ENCODE assay signal across 8 cellular contexts in the genomic region with DNA sequence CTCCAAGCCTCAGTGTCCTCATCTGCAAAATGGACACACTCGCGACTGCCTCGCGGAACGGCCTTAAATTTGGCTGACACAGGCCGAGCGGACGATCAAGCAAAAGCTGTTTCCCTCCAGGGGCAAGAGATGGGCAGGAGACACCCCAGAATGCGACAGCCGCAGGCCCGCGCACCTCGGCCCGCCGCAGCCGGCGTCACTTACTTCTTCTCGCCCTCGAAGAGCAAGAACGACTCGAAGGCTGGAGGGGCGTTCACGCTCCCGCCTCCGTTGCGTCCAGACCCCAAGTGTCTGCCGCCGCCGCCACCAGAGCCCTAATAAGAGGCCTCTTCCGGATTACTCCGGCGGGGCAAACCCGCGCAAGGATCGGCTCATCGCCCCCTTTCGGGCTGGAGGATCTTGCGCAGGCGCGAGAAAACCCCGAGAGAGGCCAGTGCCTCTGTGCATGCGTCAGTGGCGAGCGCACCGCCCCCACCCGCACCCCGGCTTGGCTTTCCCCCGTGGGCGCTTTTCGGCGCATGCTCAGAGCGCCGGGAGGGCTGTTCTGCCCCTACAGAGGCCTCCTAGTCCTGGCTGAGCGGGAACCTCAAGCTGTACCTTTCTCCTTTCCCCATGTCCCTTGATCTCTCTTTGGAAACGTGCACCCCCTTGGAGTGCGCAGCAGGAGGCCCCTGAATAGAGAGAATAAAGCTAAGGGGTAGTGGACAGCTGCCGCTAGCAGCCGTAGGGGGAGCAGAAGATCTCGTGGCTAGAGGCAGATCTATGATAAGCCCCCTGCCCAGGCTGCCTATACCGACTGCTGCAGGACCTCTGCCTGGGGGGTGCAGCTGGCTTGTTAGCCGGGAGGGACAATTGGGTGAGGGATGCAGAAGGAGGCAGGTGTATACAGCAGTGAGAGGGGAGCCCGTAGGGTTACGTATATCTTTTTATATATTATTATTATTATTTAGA. TPM values are rescaled to one million over a fixed set of nuclear protein-coding genes. Genes with fewer than 3 reads are reported as not detected.
DNase-seq lines count a peak whose midpoint lies in the region; ATAC-seq and TF ChIP-seq lines count a peak whose summit lies in the region.
"Not testable (repeated sequence)": the region's sequence is repeated elsewhere in the genome, so short reads cannot be mapped to it uniquely, and the experiment has no call there.

No MANE protein-coding gene starts in this region.

- H3K36me3 Mint-ChIP-seq in activated naive CD8-positive, alpha-beta T cell: not testable (repeated sequence)

- H3K27ac Mint-ChIP-seq in activated naive CD8-positive, alpha-beta T cell: peak overlapping the region; percentile 86

- not testable (repeated sequence) for H3K27me3 Mint-ChIP-seq in activated naive CD8-positive, alpha-beta T cell

- peak overlapping the region in 1 of 2 donors; percentile 23 for H3K27ac ChIP-seq in ovary
- peak overlapping the region; percentile 27 to 61 (median 52) for H3K27ac ChIP-seq in thyroid gland

- TF ChIP-seq CTCF in GM12873 (IDR thresholded peaks at IDR 0.05; ENCODE audit: insufficient read depth, low read depth, low read length, missing control alignments) (peak; percentile 67), ovary (IDR thresholded peaks at IDR 0.05) (peak; percentile 55 to 67 (median 64)), thyroid gland (IDR thresholded peaks at IDR 0.05) (peak in 5 of 6 experiments; percentile 28 to 89 (median 63))

- peak; percentile 28 for TF ChIP-seq POLR2A in ovary (IDR thresholded peaks at IDR 0.05)
- TF ChIP-seq POLR2A in thyroid gland (IDR thresholded peaks at IDR 0.05): peak in 1 of 2 donors; percentile 67

- WGBS in ovary, 3 donors: 2% methylated on average over 56 to 61 of the region's 63 CpGs
- 3 to 7% methylated on average over 21 to 38 of the region's 63 CpGs for WGBS in thyroid gland, 2 donors

- H3K27me3 ChIP-seq in ovary, thyroid gland: not testable (repeated sequence)

- not testable (repeated sequence) for H3K9me3 Mint-ChIP-seq in activated naive CD8-positive, alpha-beta T cell (ENCODE audit: low read depth)

- H3K4me3 Mint-ChIP-seq in activated naive CD8-positive, alpha-beta T cell: peak overlapping the region; percentile 89

- H3K4me3 ChIP-seq in ovary (peak overlapping the region; percentile 88), thyroid gland (replicated peaks in 1 of 3) (peak overlapping the region; percentile 58 to 97 (median 75))

- H3K9me3 ChIP-seq in ovary, thyroid gland: not testable (repeated sequence)

- not testable (repeated sequence) for TF ChIP-seq EP300 in ovary (IDR thresholded peaks at IDR 0.05)

- peak; percentile 98 for DNase-seq in NCI-H1092 (lab: John Stamatoyannopoulos, UW)
- peak; percentile 95 to 99 (median 99) for DNase-seq in head of caudate nucleus
- DNase-seq in ovary: peak; percentile 98 to 100 (median 99)
- DNase-seq in thyroid gland: peak; percentile 98 to 99

- not testable (repeated sequence) for H3K4me1 ChIP-seq in ovary (ENCODE audit: insufficient read depth); thyroid gland

- ATAC-seq in HG02642 (IDR thresholded peaks at IDR 0.05; ENCODE audit: poor library complexity, unreplicated experiment) (peak; percentile 96), SK-N-SH treated with all-trans-retinoic acid at 6 μM for 48 hours (peak; percentile 98)

- intact Hi-C loops in head of caudate nucleus (cut with DNase I); ovary (cut with DNase I); thyroid gland (cut with DNase I): not testable (repeated sequence)

- peaks cover 24% of the 10 kb centered on the region for H3K4me1 Mint-ChIP-seq in activated naive CD8-positive, alpha-beta T cell (ENCODE audit: low read depth)

- not testable (repeated sequence) for H3K36me3 ChIP-seq in ovary, thyroid gland

TF ChIP-seq in SK-N-SH treated with all-trans-retinoic acid at 6 μM for 48 hours, 23 proteins besides CTCF, POLR2A, EP300 and RAD21:
- TF ChIP-seq ZFP3 (CRISPR knock-in tag; IDR thresholded peaks at IDR 0.05): 0 out of 2 replicates have a peak, but pooled peaks have one; percentile 42
TF ChIP-seq in SK-N-SH treated with all-trans-retinoic acid at 6 μM for 48 hours: peak in this region for 1; not testable (repeated sequence) for 22.

RNA-seq across cellular contexts. Expression of a gene that starts 21.4 kb away (rescaled TPM):
- total RNA-seq in ovary: under 1 TPM in 3 of 7 donors, not detected in 4; 0.10 to 0.17 (median 0.13) TPM
- under 1 TPM in 1 of 2 donors, not detected in 1; 0.02 TPM for polyA plus RNA-seq in ovary
- not detected for total RNA-seq in thyroid gland

RNA-seq across cellular contexts. Expression of a gene that starts 25.4 kb away (rescaled TPM):
- total RNA-seq in ovary (10 to 100 TPM; 56.3 to 91.1 (median 70.2) TPM), thyroid gland (100 to 1,000 TPM; 108 to 165 (median 138) TPM)
- 10 to 100 TPM; 22.0 to 57.7 TPM for polyA plus RNA-seq in ovary

RNA-seq across cellular contexts. Expression of a gene that starts 46.2 kb away (rescaled TPM):
- total RNA-seq in ovary (1 to 10 TPM in 4 of 7 donors, under 1 TPM in 1, not detected in 2; 0.72 to 3.2 (median 1.9) TPM), thyroid gland (10 to 100 TPM in 2 of 4 donors, 1 to 10 TPM in 2; 2.2 to 28.0 (median 9.1) TPM)
- polyA plus RNA-seq in ovary: 1 to 10 TPM in 1 of 2 donors, under 1 TPM in 1; 0.40 to 1.7 TPM
